Comparison of ENCODE assay signal across 8 cellular contexts in the genomic region with DNA sequence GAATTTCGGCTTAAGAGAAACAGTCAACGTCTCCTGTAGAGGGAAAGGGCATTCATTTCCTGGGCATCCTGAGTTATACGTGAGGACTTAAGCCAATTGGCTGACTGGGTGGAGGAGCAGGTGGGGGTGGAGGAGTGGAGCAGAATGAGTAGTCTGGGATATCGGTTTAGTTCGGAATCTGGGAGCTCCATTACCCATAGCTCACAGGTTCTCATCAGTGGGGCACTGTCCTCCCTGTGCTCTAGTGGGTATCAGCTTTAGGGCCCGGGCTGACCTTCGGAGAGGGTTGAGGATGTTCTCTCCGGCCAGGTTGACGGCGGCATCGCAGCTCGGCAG. TPM values are rescaled to one million over a fixed set of nuclear protein-coding genes. Genes with fewer than 3 reads are reported as not detected.
DNase-seq lines count a peak whose midpoint lies in the region; ATAC-seq and TF ChIP-seq lines count a peak whose summit lies in the region.

No MANE protein-coding gene starts in this region.

- H3K27me3 ChIP-seq in BE2C = no peaks in the 10 kb centered on the region
- H3K27me3 ChIP-seq in right cardiac atrium (ENCODE audit: control insufficient read depth, insufficient read depth) = no peaks in the 10 kb centered on the region
- H3K27me3 ChIP-seq in spleen (replicated peaks in 1 of 7) = no peaks in the 10 kb centered on the region

- H3K27ac ChIP-seq in right cardiac atrium (ENCODE audit: low read length) = peak overlapping the region; percentile 100
- H3K27ac ChIP-seq in spleen = peak overlapping the region; percentile 95 to 99 (median 99)

- H3K4me3 Mint-ChIP-seq in WTC11 = peak overlapping the region; percentile 88

- H3K27me3 Mint-ChIP-seq in WTC11 (ENCODE audit: low read depth) = no peaks in the 10 kb centered on the region

- ATAC-seq in HG03196 (IDR thresholded peaks at IDR 0.05; ENCODE audit: unreplicated experiment) = peak; percentile 7
- peak; percentile 12 for ATAC-seq in WTC11
- ATAC-seq in right cardiac atrium = no peak
- ATAC-seq in HG03432 (IDR thresholded peaks at IDR 0.05; ENCODE audit: unreplicated experiment) = no peak
- no peak for ATAC-seq in GM21528 (IDR thresholded peaks at IDR 0.05; ENCODE audit: low FRiP score, unreplicated experiment)

- H3K4me3 ChIP-seq in BE2C (ENCODE audit: low read depth, low read length) (peak overlapping the region; percentile 74), right cardiac atrium (ENCODE audit: low read length) (peak overlapping the region; percentile 66), spleen (peak overlapping the region; percentile 56 to 86 (median 62))

- no peak for TF ChIP-seq POLR2A in spleen (IDR thresholded peaks at IDR 0.05)

- CTCF ChIA-PET in WTC11 (lab: Charles Lee) = interaction anchor here (0.7 to 3.6 kb wide), 12 partner anchors 11 to 226 kb away, joined by 3 to 60 read pairs (median 6); a partner anchor contains a TSS

- peak overlapping the region; percentile 99 for H3K27ac Mint-ChIP-seq in WTC11

- peaks cover 3% of the 10 kb centered on the region; the same call in 1 of the 2 replicates for H3K9me3 Mint-ChIP-seq in WTC11

- H3K4me1 ChIP-seq in BE2C (no peaks in the 10 kb centered on the region; the same call in none of the 2 replicates), right cardiac atrium (ENCODE audit: control insufficient read depth, insufficient read depth, low read length) (no peaks in the 10 kb centered on the region), spleen (peaks cover 34 to 60% (median 54%) of the 10 kb centered on the region in 6 donors)

- peaks cover 10% of the 10 kb centered on the region for H3K4me1 Mint-ChIP-seq in WTC11

- intact Hi-C loops in right cardiac atrium (cut with DNase I) = no loop called here
- intact Hi-C loops in spleen (cut with DNase I; ENCODE audit: low total_unique reads) = no loop called here

- no peak for TF ChIP-seq CTCF in BE2C (IDR thresholded peaks at IDR 0.05; ENCODE audit: low read depth, low read length)
- no peak for TF ChIP-seq CTCF in WTC11 (IDR thresholded peaks at IDR 0.05)
- no peak for TF ChIP-seq CTCF in spleen (IDR thresholded peaks at IDR 0.05 in 8 of 11, conservative IDR thresholded peaks at IDR 0.05 in 3 of 11)

- DNase-seq in BE2C (peak; percentile 37), WTC11 (ENCODE audit: low spot score) (no peak), right cardiac atrium (no peak), spleen (no peak), UCSD-AML1 (lab: John Stamatoyannopoulos, UW; ENCODE audit: unreplicated experiment) (no peak)

- peaks cover 22% of the 10 kb centered on the region for H3K36me3 ChIP-seq in BE2C
- H3K36me3 ChIP-seq in spleen = peaks cover 0 to 47% (median 41%) of the 10 kb centered on the region in 6 donors

- WGBS in right cardiac atrium = 1% methylated on average over 12 of the region's 12 CpGs
- 2 to 6% (median 4%) methylated on average over 12 of the region's 12 CpGs for WGBS in spleen, 5 donors

- no peaks in the 10 kb centered on the region for H3K9me3 ChIP-seq in BE2C
- no peaks in the 10 kb centered on the region for H3K9me3 ChIP-seq in right cardiac atrium (ENCODE audit: control insufficient read depth, low read length)
- H3K9me3 ChIP-seq in spleen = no peaks in the 10 kb centered on the region

- POLR2A ChIA-PET in WTC11 (lab: Charles Lee) = interaction anchor here (0.7 to 1.6 kb wide), 5 partner anchors 11 to 109 kb away, joined by 3 to 15 read pairs (median 3); a partner anchor contains a TSS

- H3K36me3 Mint-ChIP-seq in WTC11 = peaks cover 27% of the 10 kb centered on the region

TF ChIP-seq in WTC11, 78 proteins besides CTCF, POLR2A, EP300 and RAD21:
- TF ChIP-seq EMX1 (CRISPR knock-in tag; IDR thresholded peaks at IDR 0.05) (0 out of 2 replicates have a peak, but pooled peaks have one; percentile 62), NR1H2 (CRISPR knock-in tag; IDR thresholded peaks at IDR 0.05) (no peak), ZNF416 (CRISPR knock-in tag; IDR thresholded peaks at IDR 0.05) (no peak), NFYB (CRISPR knock-in tag; conservative IDR thresholded peaks at IDR 0.05; ENCODE audit: low read depth) (no peak)
- TF ChIP-seq, protein P1, sequence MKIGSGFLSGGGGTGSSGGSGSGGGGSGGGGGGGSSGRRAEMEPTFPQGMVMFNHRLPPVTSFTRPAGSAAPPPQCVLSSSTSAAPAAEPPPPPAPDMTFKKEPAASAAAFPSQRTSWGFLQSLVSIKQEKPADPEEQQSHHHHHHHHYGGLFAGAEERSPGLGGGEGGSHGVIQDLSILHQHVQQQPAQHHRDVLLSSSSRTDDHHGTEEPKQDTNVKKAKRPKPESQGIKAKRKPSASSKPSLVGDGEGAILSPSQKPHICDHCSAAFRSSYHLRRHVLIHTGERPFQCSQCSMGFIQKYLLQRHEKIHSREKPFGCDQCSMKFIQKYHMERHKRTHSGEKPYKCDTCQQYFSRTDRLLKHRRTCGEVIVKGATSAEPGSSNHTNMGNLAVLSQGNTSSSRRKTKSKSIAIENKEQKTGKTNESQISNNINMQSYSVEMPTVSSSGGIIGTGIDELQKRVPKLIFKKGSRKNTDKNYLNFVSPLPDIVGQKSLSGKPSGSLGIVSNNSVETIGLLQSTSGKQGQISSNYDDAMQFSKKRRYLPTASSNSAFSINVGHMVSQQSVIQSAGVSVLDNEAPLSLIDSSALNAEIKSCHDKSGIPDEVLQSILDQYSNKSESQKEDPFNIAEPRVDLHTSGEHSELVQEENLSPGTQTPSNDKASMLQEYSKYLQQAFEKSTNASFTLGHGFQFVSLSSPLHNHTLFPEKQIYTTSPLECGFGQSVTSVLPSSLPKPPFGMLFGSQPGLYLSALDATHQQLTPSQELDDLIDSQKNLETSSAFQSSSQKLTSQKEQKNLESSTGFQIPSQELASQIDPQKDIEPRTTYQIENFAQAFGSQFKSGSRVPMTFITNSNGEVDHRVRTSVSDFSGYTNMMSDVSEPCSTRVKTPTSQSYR (CRISPR knock-in tag; IDR thresholded peaks at IDR 0.05) = 0 out of 2 replicates have a peak, but pooled peaks have one; percentile 10
- TF ChIP-seq, protein P2, sequence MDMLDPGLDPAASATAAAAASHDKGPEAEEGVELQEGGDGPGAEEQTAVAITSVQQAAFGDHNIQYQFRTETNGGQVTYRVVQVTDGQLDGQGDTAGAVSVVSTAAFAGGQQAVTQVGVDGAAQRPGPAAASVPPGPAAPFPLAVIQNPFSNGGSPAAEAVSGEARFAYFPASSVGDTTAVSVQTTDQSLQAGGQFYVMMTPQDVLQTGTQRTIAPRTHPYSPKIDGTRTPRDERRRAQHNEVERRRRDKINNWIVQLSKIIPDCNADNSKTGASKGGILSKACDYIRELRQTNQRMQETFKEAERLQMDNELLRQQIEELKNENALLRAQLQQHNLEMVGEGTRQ (CRISPR knock-in tag; IDR thresholded peaks at IDR 0.05) = no peak

RNA-seq across cellular contexts. Expression of a gene that starts 0.7 kb away (rescaled TPM):
- 157 TPM for polyA plus RNA-seq in BE2C (2012; ENCODE audit: insufficient read depth, insufficient read length, low read depth)
- total RNA-seq in WTC11 (2021) (55.0 to 59.2 TPM (median 56.7 TPM) in 3 replicates), right cardiac atrium (100 to 1,000 TPM in 1 of 4 donors, 10 to 100 TPM in 3; 74.6 to 101 (median 94.4) TPM), spleen (10 to 100 TPM; 48.2 to 87.8 (median 63.7) TPM)
- polyA plus RNA-seq in right cardiac atrium (128 TPM), spleen (100 to 1,000 TPM in 2 of 3 donors, 10 to 100 TPM in 1; 94.6 to 146 (median 124) TPM)

RNA-seq across cellular contexts. Expression of a gene that starts 12.1 kb away (rescaled TPM):
- 26.1 TPM for polyA plus RNA-seq in BE2C (2012; ENCODE audit: insufficient read depth, insufficient read length, low read depth)
- total RNA-seq in WTC11 (2021) (33.2 to 34.2 TPM (median 33.3 TPM) in 3 replicates), right cardiac atrium (10 to 100 TPM; 23.4 to 27.7 (median 26.0) TPM), spleen (10 to 100 TPM; 65.5 to 90.6 (median 72.2) TPM)
- polyA plus RNA-seq in right cardiac atrium (19.1 TPM), spleen (10 to 100 TPM; 10.9 to 35.2 (median 14.0) TPM)

RNA-seq across cellular contexts. Expression of a gene that starts 12.4 kb away (rescaled TPM):
- 0.62 TPM for polyA plus RNA-seq in BE2C (2012; ENCODE audit: insufficient read depth, insufficient read length, low read depth)
- total RNA-seq in WTC11 (2021) = 0.94 to 2.1 TPM (median 1.5 TPM) in 3 replicates
- total RNA-seq in right cardiac atrium = 1 to 10 TPM; 1.6 to 3.1 (median 2.7) TPM
- polyA plus RNA-seq in right cardiac atrium = 1.3 TPM
- 10 to 100 TPM in 4 of 7 donors, 1 to 10 TPM in 3; 4.3 to 21.7 (median 13.7) TPM for total RNA-seq in spleen
- 10 to 100 TPM in 1 of 3 donors, 1 to 10 TPM in 2; 5.8 to 13.8 (median 6.8) TPM for polyA plus RNA-seq in spleen

RNA-seq across cellular contexts. Expression of a gene that starts 43.1 kb away (rescaled TPM):
- 11.9 TPM for polyA plus RNA-seq in BE2C (2012; ENCODE audit: insufficient read depth, insufficient read length, low read depth)
- 16.6 to 18.3 TPM (median 17.9 TPM) in 3 replicates for total RNA-seq in WTC11 (2021)
- 10 to 100 TPM in 2 of 4 donors, 1 to 10 TPM in 2; 9.3 to 12.0 (median 10.5) TPM for total RNA-seq in right cardiac atrium
- 5.1 TPM for polyA plus RNA-seq in right cardiac atrium
- total RNA-seq in spleen = 10 to 100 TPM in 5 of 7 donors, 1 to 10 TPM in 2; 4.7 to 18.0 (median 12.0) TPM
- polyA plus RNA-seq in spleen = 1 to 10 TPM in 2 of 3 donors, under 1 TPM in 1; 0.87 to 2.7 (median 2.2) TPM

Comparison
In these comparisons a context has a peak if more than half of its experiments do, and no peak if none do; other contexts are left out.
1. ATAC-seq: peak in HG03196 (single experiment) and WTC11 (single experiment); none in right cardiac atrium (0 of 2), HG03432 (single experiment) and GM21528 (single experiment).
2. Peak in every context shown above with its lines, with median percentiles within 50 percentile points of each other: H3K4me3 ChIP-seq.